In genomic region chr13:40981949-40982348, GRCh38 we compare ENCODE assay signal across 9 cellular contexts.
A peak's percentile ranks its signal among the peaks of the same experiment; 100 is the strongest.
DNase-seq lines count a peak whose midpoint lies in the region; ATAC-seq and TF ChIP-seq lines count a peak whose summit lies in the region.
"Had no signal": no experiment of that assay in that cellular context is flagged by ENCODE, and none has a peak within 500 bp of the region (broad histone marks: within the 10 kb centered on the region; RNA-seq: fewer than 3 reads in every experiment).

No MANE protein-coding gene starts in this region.

- H3K4me3 ChIP-seq in GM12875 (ENCODE audit: low read depth, low read length), result peak overlapping the region; percentile 35
- no peak overlapping the region for H3K4me3 ChIP-seq in RWPE2 (ENCODE audit: severe bottlenecking)
- peak overlapping the region; percentile 10 to 37 (median 20) for H3K4me3 ChIP-seq in skin epidermis
- no peak overlapping the region for H3K4me3 ChIP-seq in WERI-Rb-1 (ENCODE audit: low read depth, low read length)

- no peaks in the 10 kb centered on the region for H3K27me3 ChIP-seq in RWPE2 (ENCODE audit: insufficient read depth, poor library complexity, severe bottlenecking)
- H3K27me3 ChIP-seq in WERI-Rb-1 (ENCODE audit: insufficient read depth, low read depth, severe bottlenecking), result no peaks in the 10 kb centered on the region

- H3K27ac ChIP-seq in RWPE2 (ENCODE audit: poor library complexity, severe bottlenecking), result peak overlapping the region; percentile 61
- peak overlapping the region; percentile 68 for H3K27ac ChIP-seq in epithelial cell of prostate
- peak overlapping the region; percentile 15 to 88 (median 76) for H3K27ac ChIP-seq in skin epidermis
- H3K27ac ChIP-seq in WERI-Rb-1, result no peak overlapping the region

- H3K36me3 ChIP-seq in RWPE2 (ENCODE audit: low read depth), result peaks cover 28% of the 10 kb centered on the region
- H3K36me3 ChIP-seq in WERI-Rb-1, result no peaks in the 10 kb centered on the region

- ATAC-seq in RWPE2 (ENCODE audit: low read depth), result no peak
- ATAC-seq in GM21737 (IDR thresholded peaks at IDR 0.05; ENCODE audit: unreplicated experiment), result no peak
- no peak for ATAC-seq in HG02885 (IDR thresholded peaks at IDR 0.05; ENCODE audit: poor library complexity, unreplicated experiment)

- H3K4me1 ChIP-seq in RWPE2 (ENCODE audit: insufficient read depth, poor library complexity, severe bottlenecking), result peaks cover 40% of the 10 kb centered on the region

- DNase-seq in RWPE2 (ENCODE audit: low spot score) (no peak), epithelial cell of prostate (ENCODE audit: low read depth, low spot score) (no peak), WERI-Rb-1 (no peak), ACHN (no peak)
- DNase-seq: NCI-H82 had no signal

- H3K9me3 ChIP-seq in RWPE2 (ENCODE audit: severe bottlenecking) (no peaks in the 10 kb centered on the region), WERI-Rb-1 (ENCODE audit: severe bottlenecking) (no peaks in the 10 kb centered on the region)

- in situ Hi-C loops in ACHN (cut with HindIII; ENCODE audit: low pct_ligation_motif_present, low pct_unique_long_range_greater_than_20kb, low sequenced_read_pairs), result no loop called here

- TF ChIP-seq CTCF in GM12875 (IDR thresholded peaks at IDR 0.05; ENCODE audit: borderline replicate concordance, insufficient read depth, low read depth, low read length), result no peak
- no peak for TF ChIP-seq CTCF in RWPE2 (IDR thresholded peaks at IDR 0.05; ENCODE audit: poor library complexity, severe bottlenecking)
- no peak for TF ChIP-seq CTCF in WERI-Rb-1 (IDR thresholded peaks at IDR 0.05; ENCODE audit: low read depth, low read length)

Comparison
In these comparisons a context has a peak if more than half of its experiments do, and no peak if none do; other contexts are left out.
1. H3K4me3 ChIP-seq: peak in GM12875 (single experiment) and skin epidermis (7 of 7); none in RWPE2 (single experiment) and WERI-Rb-1 (single experiment).